ENCODE assay signal across 14 cellular contexts in genomic region chr18:26545737-26546136, GRCh38. TPM values are rescaled to one million over a fixed set of nuclear protein-coding genes. Genes with fewer than 3 reads are reported as not detected.
DNase-seq lines count a peak whose midpoint lies in the region; ATAC-seq, FAIRE-seq and TF ChIP-seq lines count a peak whose summit lies in the region.
"Had no signal": no experiment of that assay in that cellular context is flagged by ENCODE, and none has a peak within 500 bp of the region (broad histone marks: within the 10 kb centered on the region; RNA-seq: fewer than 3 reads in every experiment).

No MANE protein-coding gene starts in this region.

- H3K4me1 ChIP-seq in A549 (peaks cover 46% of the 10 kb centered on the region), GM23338 (ENCODE audit: insufficient read depth) (peaks cover 21% of the 10 kb centered on the region), iPS-20b (ENCODE audit: insufficient read depth, low read length) (peaks cover 25% of the 10 kb centered on the region)
- peaks cover 31% of the 10 kb centered on the region for H3K4me1 ChIP-seq in CD8-positive, alpha-beta T cell (ENCODE audit: insufficient read depth, low read length)
- H3K4me1 ChIP-seq: SJCRH30 had no signal

- H3K4me2 ChIP-seq in A549 (peak overlapping the region; percentile 81), GM23338 (peak overlapping the region; percentile 89)

- no peak for TF ChIP-seq POLR2A in A549 (IDR thresholded peaks at IDR 0.05; ENCODE audit: low read length)

- H3K27ac ChIP-seq in A549 (peak overlapping the region; percentile 99 to 100), GM23338 (ENCODE audit: low read depth) (no peak overlapping the region), iPS-20b (ENCODE audit: low read length) (no peak overlapping the region), substantia nigra (ENCODE audit: low read depth, low read length, poor library complexity, severe bottlenecking) (no peak overlapping the region)
- H3K27ac ChIP-seq in CD8-positive, alpha-beta T cell (ENCODE audit: low read depth, low read length) = no peak overlapping the region
- H3K27ac ChIP-seq: SJCRH30 had no signal

- H3K36me3 ChIP-seq in GM23338 (ENCODE audit: insufficient read depth) (no peaks in the 10 kb centered on the region), iPS-20b (ENCODE audit: insufficient read depth, low read depth, low read length) (peaks cover 6% of the 10 kb centered on the region; the same call in 1 of the 2 replicates)
- H3K36me3 ChIP-seq in CD8-positive, alpha-beta T cell (ENCODE audit: insufficient read depth, low read length) = no peaks in the 10 kb centered on the region
- H3K36me3 ChIP-seq: gastrocnemius medialis, SJCRH30 had no signal

- 0% methylated on average over 5 of the region's 5 CpGs for WGBS in A549 (ENCODE audit: missing lambda C conversion rate)

- H3K27me3 ChIP-seq in GM23338 (ENCODE audit: insufficient read depth) = peaks cover 65% of the 10 kb centered on the region
- H3K27me3 ChIP-seq in iPS-20b (ENCODE audit: insufficient read depth, low read length) = peaks cover 51% of the 10 kb centered on the region
- H3K27me3 ChIP-seq in CD8-positive, alpha-beta T cell (ENCODE audit: insufficient read depth, low read length) = peaks cover 6% of the 10 kb centered on the region
- H3K27me3 ChIP-seq: SJCRH30 had no signal

- H3K27ac Mint-ChIP-seq in GM23338 = no peak overlapping the region
- no peak overlapping the region for H3K27ac Mint-ChIP-seq in CD8-positive, alpha-beta T cell

- no peaks in the 10 kb centered on the region for H3K9me2 ChIP-seq in GM23338 (ENCODE audit: insufficient read depth)

- no peaks in the 10 kb centered on the region; the same call in 2 of the 3 replicates for H3K9me3 Mint-ChIP-seq in GM23338
- H3K9me3 Mint-ChIP-seq in CD8-positive, alpha-beta T cell = no peaks in the 10 kb centered on the region

- H3K4me1 Mint-ChIP-seq in GM23338 = peaks cover 34% of the 10 kb centered on the region
- H3K4me1 Mint-ChIP-seq in CD8-positive, alpha-beta T cell (ENCODE audit: low read depth) = peaks cover 49% of the 10 kb centered on the region

- no peak for TF ChIP-seq EP300 in A549 (IDR thresholded peaks at IDR 0.05)

- H3K9me3 ChIP-seq in A549 (no peaks in the 10 kb centered on the region), iPS-20b (ENCODE audit: insufficient read depth, low read depth, low read length) (no peaks in the 10 kb centered on the region)
- no peaks in the 10 kb centered on the region for H3K9me3 ChIP-seq in CD8-positive, alpha-beta T cell (ENCODE audit: low read length)
- H3K9me3 ChIP-seq: gastrocnemius medialis, SJCRH30 had no signal

- H3K4me3 ChIP-seq in A549 (peak overlapping the region; percentile 91), GM23338 (peak overlapping the region; percentile 77), astrocyte of the spinal cord (ENCODE audit: low read depth, low read length) (peak overlapping the region; percentile 68), iPS-20b (ENCODE audit: low read length) (peak overlapping the region; percentile 65)
- no peak overlapping the region for H3K4me3 ChIP-seq in CD8-positive, alpha-beta T cell (ENCODE audit: low read depth, low read length)
- H3K4me3 ChIP-seq: SJCRH30 had no signal

- peak in 1 of 2 experiments; percentile 11 for DNase-seq in A549 (ENCODE audit: low read depth in 1 of 2, low spot score in 1 of 2)
- DNase-seq in GM23338 (ENCODE audit: low spot score) = no peak
- DNase-seq in astrocyte of the spinal cord (ENCODE audit: low read depth, low spot score) = no peak
- DNase-seq in substantia nigra (lab: John Stamatoyannopoulos, UW) = no peak
- no peak for DNase-seq in stimulated activated naive CD4-positive, alpha-beta T cell treated with Interleukin-2 at 50 U/mL for 16 hours (lab: John Stamatoyannopoulos, UW)
- no peak for DNase-seq in CD8-positive, alpha-beta T cell
- no peak for DNase-seq in GM20000 (ENCODE audit: low spot score)
- DNase-seq: activated CD4-positive, alpha-beta T cell treated with anti-CD3 and anti-CD28 coated beads, Interleukin-2, amount 50 U/mL, for 4 hours; amniotic stem cell; gastrocnemius medialis; NCI-H187; SJCRH30; stimulated activated CD4-positive, alpha-beta T cell treated with anti-CD3 and anti-CD28 coated beads, Interleukin-4, amount 100 ng/mL, for 24 hours had no signal

- TF ChIP-seq CTCF in A549 (IDR thresholded peaks at IDR 0.05) (no peak), GM23338 (conservative IDR thresholded peaks at IDR 0.05; ENCODE audit: low read depth in 2 of 2) (no peak), astrocyte of the spinal cord (IDR thresholded peaks at IDR 0.05; ENCODE audit: low read depth, low read length) (no peak), GM20000 (IDR thresholded peaks at IDR 0.05; ENCODE audit: extremely low read depth, missing control alignments) (no peak)
- no peak for TF ChIP-seq CTCF in CD8-positive, alpha-beta T cell (IDR thresholded peaks at IDR 0.05)

- peak overlapping the region; percentile 80 for H3K4me3 Mint-ChIP-seq in GM23338
- no peak overlapping the region for H3K4me3 Mint-ChIP-seq in CD8-positive, alpha-beta T cell

- H3K36me3 Mint-ChIP-seq in GM23338 (ENCODE audit: low read depth) = 0 out of 3 replicates have a peak, but pooled peaks cover 5% of the 10 kb centered on the region
- no peaks in the 10 kb centered on the region for H3K36me3 Mint-ChIP-seq in CD8-positive, alpha-beta T cell

- peaks cover 39% of the 10 kb centered on the region for H3K27me3 Mint-ChIP-seq in GM23338 (ENCODE audit: insufficient read depth, low read depth, poor library complexity)
- peaks cover 7% of the 10 kb centered on the region for H3K27me3 Mint-ChIP-seq in CD8-positive, alpha-beta T cell (ENCODE audit: low read depth)

- H3K79me2 ChIP-seq in GM23338 (replicated peaks; ENCODE audit: insufficient read depth) = peaks cover 39% of the 10 kb centered on the region

- H3K9ac ChIP-seq in iPS-20b (ENCODE audit: low read depth, low read length) = no peak overlapping the region

- POLR2A ChIA-PET in A549 (lab: Yijun Ruan, JAX) = interaction anchor here (0.6 to 1.4 kb wide), 3 partner anchors 30 to 77 kb away, joined by 3 to 4 read pairs (median 3); no protein-coding TSS in a partner anchor
- POLR2A ChIA-PET in CD8-positive, alpha-beta T cell (lab: Charles Lee) = no interaction called here

- FAIRE-seq in A549 (lab: Jason Lieb, UNC) = no peak

- CTCF ChIA-PET in A549 (lab: Yijun Ruan, JAX) = interaction anchor here (0.8 to 0.9 kb wide), 2 partner anchors 18 to 141 kb away, joined by 3 to 4 read pairs; no protein-coding TSS in a partner anchor
- CTCF ChIA-PET in CD8-positive, alpha-beta T cell (lab: Charles Lee) = no interaction called here

- peaks cover 21% of the 10 kb centered on the region; the same call in 1 of the 2 replicates for H4K20me1 ChIP-seq in GM23338 (replicated peaks; ENCODE audit: insufficient read depth)

- in situ Hi-C loops in astrocyte of the spinal cord (cut with HindIII; ENCODE audit: low sequenced_read_pairs) = no loop called here

- intact Hi-C loops in CD8-positive, alpha-beta T cell (cut with DNase I, micrococcal nuclease) = no loop called here

- ATAC-seq in A549 = no peak
- ATAC-seq in GM23338 = no peak
- ATAC-seq in CD8-positive, alpha-beta T cell = no peak
- ATAC-seq: gastrocnemius medialis had no signal

- H3F3A ChIP-seq in GM23338 (replicated peaks; ENCODE audit: low read depth) = no peaks in the 10 kb centered on the region; the same call in 1 of the 2 replicates

- no peak for TF ChIP-seq RAD21 in A549 (conservative IDR thresholded peaks at IDR 0.05 in 1 of 2, IDR thresholded peaks at IDR 0.05 in 1 of 2)

- H2AFZ ChIP-seq in GM23338 = no peak overlapping the region

TF ChIP-seq in A549, 52 proteins besides CTCF, POLR2A, EP300 and RAD21:
- TF ChIP-seq KDM5A (IDR thresholded peaks at IDR 0.05) (no peak), MAFK (IDR thresholded peaks at IDR 0.05; ENCODE audit: partially characterized antibody) (peak; percentile 76)

TF ChIP-seq in GM23338, 12 proteins besides CTCF, POLR2A, EP300 and RAD21 (continues in another document):
- TF ChIP-seq ZNF114 (CRISPR knock-in tag; IDR thresholded peaks at IDR 0.05) = no peak
- TF ChIP-seq POLR2AphosphoS5 (IDR thresholded peaks at IDR 0.05; ENCODE audit: low read depth) = no peak
- TF ChIP-seq, protein P1, sequence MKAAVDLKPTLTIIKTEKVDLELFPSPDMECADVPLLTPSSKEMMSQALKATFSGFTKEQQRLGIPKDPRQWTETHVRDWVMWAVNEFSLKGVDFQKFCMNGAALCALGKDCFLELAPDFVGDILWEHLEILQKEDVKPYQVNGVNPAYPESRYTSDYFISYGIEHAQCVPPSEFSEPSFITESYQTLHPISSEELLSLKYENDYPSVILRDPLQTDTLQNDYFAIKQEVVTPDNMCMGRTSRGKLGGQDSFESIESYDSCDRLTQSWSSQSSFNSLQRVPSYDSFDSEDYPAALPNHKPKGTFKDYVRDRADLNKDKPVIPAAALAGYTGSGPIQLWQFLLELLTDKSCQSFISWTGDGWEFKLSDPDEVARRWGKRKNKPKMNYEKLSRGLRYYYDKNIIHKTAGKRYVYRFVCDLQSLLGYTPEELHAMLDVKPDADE (IDR thresholded peaks at IDR 0.05) = no peak

RNA-seq across cellular contexts. Expression of gene KCTD1, which starts 2.6 kb away (rescaled TPM):
- polyA plus RNA-seq in A549 (2011; rRNA removed) (21.1 and 26.1 TPM in 2 replicates), A549 (2017; fragmentation: RNase III; extraction: RNeasy Plus Mini Kit Qiagen cat#74134 plus additional on column Dnase treatment) (32.1 to 37.3 TPM (median 35.4 TPM) in 3 replicates), GM23338 (2016; fragmentation: Nextera tagmentation; extraction: Ambion mirVana) (7.1 and 8.9 TPM in 2 replicates)
- 29.8 and 35.5 TPM in 2 replicates for polyA plus RNA-seq in A549 (2012; cell fraction: cytosol; rRNA removed)
- 20.9 and 33.2 TPM in 2 replicates for polyA plus RNA-seq in A549 (2012; cell fraction: nucleus; rRNA removed)
- polyA minus RNA-seq in A549 (2011; rRNA and poly(A)+ RNA removed) = 33.6 and 34.5 TPM in 2 replicates
- 15.4 and 20.5 TPM in 2 replicates for total RNA-seq in GM23338 (2014; rRNA removed; shearing (Covaris generic))
- total RNA-seq in CD8-positive, alpha-beta T cell = under 1 TPM; 0.53 to 0.79 TPM

Comparison
In these comparisons a context has a peak if more than half of its experiments do, and no peak if none do; other contexts are left out.
1. H3K27ac ChIP-seq: peak in A549 (2 of 2); none in GM23338 (single experiment), iPS-20b (single experiment), substantia nigra (single experiment) and CD8-positive, alpha-beta T cell (single experiment).